ENCODE assay signal across 8 cellular contexts in the genomic region with DNA sequence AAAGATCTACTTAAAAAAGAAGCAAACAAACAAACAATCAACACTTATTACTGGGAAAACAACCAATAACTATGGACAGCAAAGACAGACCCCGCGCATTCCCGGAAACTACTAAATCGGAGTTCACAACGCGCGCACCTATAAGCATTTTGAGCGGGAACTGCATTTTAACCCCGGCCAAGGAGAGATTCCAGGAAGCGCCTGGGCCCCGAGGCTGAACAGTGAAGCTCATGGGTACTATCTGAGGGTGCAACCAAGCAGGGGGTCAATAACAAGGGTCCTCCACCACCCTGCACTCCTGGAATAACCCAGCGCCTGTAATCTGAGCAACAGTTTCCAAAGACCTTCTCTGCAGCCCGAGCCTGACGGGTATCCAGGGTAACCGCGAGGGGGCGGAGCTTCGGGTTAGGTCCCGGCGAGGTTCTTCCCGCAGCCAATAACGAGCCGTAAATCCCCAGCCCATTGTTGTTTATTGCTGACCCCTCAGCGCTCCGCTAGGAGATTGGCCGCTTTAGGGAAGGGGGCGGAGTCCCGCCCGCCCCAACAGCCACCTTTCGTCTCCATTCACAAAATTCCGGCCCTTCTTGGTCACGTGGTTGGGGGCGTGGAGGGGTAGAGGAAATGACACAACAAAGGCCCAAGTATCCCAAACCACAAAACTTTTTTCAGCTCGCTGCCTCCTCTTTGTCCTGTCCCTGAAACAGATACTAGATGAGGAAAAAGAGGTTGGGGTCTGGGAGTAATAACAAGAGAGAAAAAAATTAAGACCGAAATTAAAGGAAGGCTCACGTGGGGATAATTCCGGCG. TPM values are rescaled to one million over a fixed set of nuclear protein-coding genes. Genes with fewer than 3 reads are reported as not detected.
A peak's percentile ranks its signal among the peaks of the same experiment; 100 is the strongest.
DNase-seq lines count a peak whose midpoint lies in the region; ATAC-seq lines count a peak whose summit lies in the region.

No MANE protein-coding gene starts in this region.

- DNase-seq in 8988T (peak; percentile 46), NCI-H446 (lab: John Stamatoyannopoulos, UW) (peak; percentile 91 to 98), dermis blood vessel endothelial cell (peak; percentile 97), left colon (peak; percentile 92 to 93)
- DNase-seq in activated CD4-positive, alpha-beta T cell treated with anti-CD3 and anti-CD28 coated beads for 4 hours: peak; percentile 57 to 64
- DNase-seq in stimulated activated CD4-positive, alpha-beta T cell treated with anti-CD3 and anti-CD28 coated beads, Interleukin-1b, Interleukin-23, amount 100 ng/mL, for 1 hour (ENCODE audit: low read depth in 2 of 2): peak; percentile 23 to 24

- intact Hi-C loops in left colon (cut with DNase I, micrococcal nuclease): no loop called here

- peak; percentile 77 for ATAC-seq in GM18519 (IDR thresholded peaks at IDR 0.05; ENCODE audit: low FRiP score, unreplicated experiment)
- peak; percentile 72 for ATAC-seq in HG03159 (IDR thresholded peaks at IDR 0.05; ENCODE audit: unreplicated experiment)
- ATAC-seq in left colon: peak; percentile 96

RNA-seq across cellular contexts. Expression of a gene that starts 1.7 kb away (rescaled TPM):
- total RNA-seq in dermis blood vessel endothelial cell: 5.6 and 10.4 TPM in 2 replicates
- total RNA-seq in left colon: 1 to 10 TPM; 2.8 to 4.6 TPM

Comparison
In these comparisons a context has a peak if more than half of its experiments do, and no peak if none do; other contexts are left out.
1. Peak in every context shown above with its lines: DNase-seq and ATAC-seq.
2. DNase-seq: peak in every context shown above with its lines; median percentile 97 in dermis blood vessel endothelial cell; 94 in NCI-H446; 92 in left colon; 60 in activated CD4-positive, alpha-beta T cell treated with anti-CD3 and anti-CD28 coated beads for 4 hours; 46 in 8988T; 24 in stimulated activated CD4-positive, alpha-beta T cell treated with anti-CD3 and anti-CD28 coated beads, Interleukin-1b, Interleukin-23, amount 100 ng/mL, for 1 hour.